ENCODE assay signal across 27 cellular contexts in genomic region chr6:121884056-121884455, GRCh38.
"Had no signal": no experiment of that assay in that cellular context is flagged by ENCODE, and none has a peak within 500 bp of the region (broad histone marks: within the 10 kb centered on the region; RNA-seq: fewer than 3 reads in every experiment).

No MANE protein-coding gene starts in this region.

- H3K27ac ChIP-seq: coronary artery, esophagus squamous epithelium, gastrocnemius medialis, parathyroid adenoma, tibial artery, WERI-Rb-1 had no signal

- H3K4me3 Mint-ChIP-seq: activated CD4-positive, alpha-beta T cell treated with anti-CD3 and anti-CD28 coated beads, Interleukin-2, amount 10 ng/mL, durations not matched to agents 7 days and 5 days; activated CD8-positive, alpha-beta memory T cell treated with anti-CD3 and anti-CD28 coated beads, Interleukin-2, amount 10 ng/mL, durations not matched to agents 7 days and 5 days; activated CD8-positive, alpha-beta T cell treated with anti-CD3 and anti-CD28 coated beads for 36 hours; activated naive CD8-positive, alpha-beta T cell treated with anti-CD3 and anti-CD28 coated beads, Interleukin-2, amount 50 U/mL, for 24 hours; activated T-helper 1 cell treated with anti-CD3 and anti-CD28 coated beads, Interleukin-12 subunit alpha, Interleukin-12 subunit beta, Interleukin-2, Interleukin-4 antibody, amounts not matched to agents 30 ng/mL and 10 ng/mL and 1 ng/mL, durations not matched to agents 14 hours and 24 hours and 36 hours; natural killer cell treated with Interleukin-12 subunit alpha and Interleukin-12 subunit beta and Interleukin-15 and Interleukin-18, amount 100 ng/mL, for 72 hours; stimulated activated effector memory CD8-positive, alpha-beta T cell treated with anti-CD3 and anti-CD28 coated beads, Interleukin-12 subunit alpha, Interleukin-12 subunit beta, amount 100 ng/mL, for 72 hours; stimulated activated naive CD8-positive, alpha-beta T cell treated with anti-CD3 and anti-CD28 coated beads, Interleukin-15, amount 100 ng/mL, for 72 hours had no signal

- DNase-seq: activated CD4-positive, alpha-beta T cell treated with anti-CD3 and anti-CD28 coated beads, Interleukin-2, amount 10 ng/mL, durations not matched to agents 7 days and 5 days; activated CD4-positive, CD25-positive, alpha-beta regulatory T cell treated with anti-CD3 and anti-CD28 coated beads, Interleukin-2, amount 50 U/mL, for 72 hours; activated CD8-positive, alpha-beta memory T cell treated with anti-CD3 and anti-CD28 coated beads, Interleukin-2, amount 10 ng/mL, durations not matched to agents 7 days and 5 days; activated CD8-positive, alpha-beta T cell treated with anti-CD3 and anti-CD28 coated beads for 36 hours; activated gamma-delta T cell; activated naive CD4-positive, alpha-beta T cell treated with anti-CD3 and anti-CD28 coated beads, Interleukin-2, amount 50 U/mL, for 16 hours; activated naive CD8-positive, alpha-beta T cell treated with anti-CD3 and anti-CD28 coated beads, Interleukin-2, amount 50 U/mL, for 24 hours; activated T-cell treated with anti-CD3 and anti-CD28 coated beads for 4 hours; anterior cingulate cortex; central memory CD4-positive, alpha-beta T cell; esophagus squamous epithelium; gastrocnemius medialis; head of caudate nucleus; hypothalamus; left ventricle myocardium superior; right cardiac atrium; stimulated activated CD4-positive, alpha-beta T cell treated with anti-CD3 and anti-CD28 coated beads, Interleukin-2, amount 100 ng/mL, for 24 hours; stimulated activated naive CD8-positive, alpha-beta T cell treated with anti-CD3 and anti-CD28 coated beads, Interleukin-15, amount 100 ng/mL, for 72 hours; tibial artery; WERI-Rb-1 had no signal

- H3K9ac ChIP-seq: parathyroid adenoma had no signal

- H3K4me1 ChIP-seq: gastrocnemius medialis, parathyroid adenoma had no signal

- H3K27me3 ChIP-seq: esophagus squamous epithelium, gastrocnemius medialis, tibial artery had no signal

- H3K36me3 ChIP-seq: esophagus squamous epithelium, gastrocnemius medialis, tibial artery, WERI-Rb-1 had no signal

- ATAC-seq: activated CD8-positive, alpha-beta memory T cell treated with anti-CD3 and anti-CD28 coated beads, Interleukin-2, amount 10 ng/mL, durations not matched to agents 7 days and 5 days; activated CD8-positive, alpha-beta T cell treated with anti-CD3 and anti-CD28 coated beads for 36 hours; activated naive CD8-positive, alpha-beta T cell treated with anti-CD3 and anti-CD28 coated beads, Interleukin-2, amount 50 U/mL, for 24 hours; gastrocnemius medialis; left ventricle myocardium superior; natural killer cell treated with Interleukin-12 subunit alpha and Interleukin-12 subunit beta and Interleukin-15 and Interleukin-18, amount 100 ng/mL, for 72 hours; right cardiac atrium; stimulated activated effector memory CD8-positive, alpha-beta T cell treated with anti-CD3 and anti-CD28 coated beads, Interleukin-12 subunit alpha, Interleukin-12 subunit beta, amount 100 ng/mL, for 72 hours; stimulated activated naive CD8-positive, alpha-beta T cell treated with anti-CD3 and anti-CD28 coated beads, Interleukin-15, amount 100 ng/mL, for 72 hours had no signal

- H3K4me3 ChIP-seq: coronary artery, esophagus squamous epithelium, gastrocnemius medialis, skin epidermis, tibial artery had no signal

- H3K9me3 ChIP-seq: esophagus squamous epithelium, gastrocnemius medialis, tibial artery had no signal

- H2AFZ ChIP-seq: parathyroid adenoma had no signal

- H3K4me1 Mint-ChIP-seq: activated CD4-positive, alpha-beta T cell treated with anti-CD3 and anti-CD28 coated beads, Interleukin-2, amount 10 ng/mL, durations not matched to agents 7 days and 5 days; activated CD8-positive, alpha-beta memory T cell treated with anti-CD3 and anti-CD28 coated beads, Interleukin-2, amount 10 ng/mL, durations not matched to agents 7 days and 5 days; activated naive CD8-positive, alpha-beta T cell treated with anti-CD3 and anti-CD28 coated beads, Interleukin-2, amount 50 U/mL, for 24 hours; stimulated activated effector memory CD8-positive, alpha-beta T cell treated with anti-CD3 and anti-CD28 coated beads, Interleukin-12 subunit alpha, Interleukin-12 subunit beta, amount 100 ng/mL, for 72 hours; stimulated activated naive CD8-positive, alpha-beta T cell treated with anti-CD3 and anti-CD28 coated beads, Interleukin-15, amount 100 ng/mL, for 72 hours had no signal

- H3K79me2 ChIP-seq: parathyroid adenoma had no signal

- H3K27me3 Mint-ChIP-seq: activated CD4-positive, alpha-beta T cell treated with anti-CD3 and anti-CD28 coated beads, Interleukin-2, amount 10 ng/mL, durations not matched to agents 7 days and 5 days; activated CD8-positive, alpha-beta memory T cell treated with anti-CD3 and anti-CD28 coated beads, Interleukin-2, amount 10 ng/mL, durations not matched to agents 7 days and 5 days; activated CD8-positive, alpha-beta T cell treated with anti-CD3 and anti-CD28 coated beads for 36 hours; activated naive CD8-positive, alpha-beta T cell treated with anti-CD3 and anti-CD28 coated beads, Interleukin-2, amount 50 U/mL, for 24 hours; natural killer cell treated with Interleukin-12 subunit alpha and Interleukin-12 subunit beta and Interleukin-15 and Interleukin-18, amount 100 ng/mL, for 72 hours; stimulated activated naive CD8-positive, alpha-beta T cell treated with anti-CD3 and anti-CD28 coated beads, Interleukin-15, amount 100 ng/mL, for 72 hours had no signal

- H3K36me3 Mint-ChIP-seq: activated CD8-positive, alpha-beta memory T cell treated with anti-CD3 and anti-CD28 coated beads, Interleukin-2, amount 10 ng/mL, durations not matched to agents 7 days and 5 days; natural killer cell treated with Interleukin-12 subunit alpha and Interleukin-12 subunit beta and Interleukin-15 and Interleukin-18, amount 100 ng/mL, for 72 hours; stimulated activated effector memory CD8-positive, alpha-beta T cell treated with anti-CD3 and anti-CD28 coated beads, Interleukin-12 subunit alpha, Interleukin-12 subunit beta, amount 100 ng/mL, for 72 hours had no signal

- H3K9me3 Mint-ChIP-seq: activated CD4-positive, alpha-beta T cell treated with anti-CD3 and anti-CD28 coated beads, Interleukin-2, amount 10 ng/mL, durations not matched to agents 7 days and 5 days; activated CD8-positive, alpha-beta T cell treated with anti-CD3 and anti-CD28 coated beads for 36 hours; activated naive CD8-positive, alpha-beta T cell treated with anti-CD3 and anti-CD28 coated beads, Interleukin-2, amount 50 U/mL, for 24 hours; activated T-helper 1 cell treated with anti-CD3 and anti-CD28 coated beads, Interleukin-12 subunit alpha, Interleukin-12 subunit beta, Interleukin-2, Interleukin-4 antibody, amounts not matched to agents 30 ng/mL and 10 ng/mL and 1 ng/mL, durations not matched to agents 14 hours and 24 hours and 36 hours; stimulated activated naive CD8-positive, alpha-beta T cell treated with anti-CD3 and anti-CD28 coated beads, Interleukin-15, amount 100 ng/mL, for 72 hours had no signal

- FAIRE-seq: islet of Langerhans had no signal

- H3K27ac Mint-ChIP-seq: activated CD4-positive, alpha-beta T cell treated with anti-CD3 and anti-CD28 coated beads, Interleukin-2, amount 10 ng/mL, durations not matched to agents 7 days and 5 days; activated CD8-positive, alpha-beta memory T cell treated with anti-CD3 and anti-CD28 coated beads, Interleukin-2, amount 10 ng/mL, durations not matched to agents 7 days and 5 days; activated CD8-positive, alpha-beta T cell treated with anti-CD3 and anti-CD28 coated beads for 36 hours; activated naive CD8-positive, alpha-beta T cell treated with anti-CD3 and anti-CD28 coated beads, Interleukin-2, amount 50 U/mL, for 24 hours; activated T-helper 1 cell treated with anti-CD3 and anti-CD28 coated beads, Interleukin-12 subunit alpha, Interleukin-12 subunit beta, Interleukin-2, Interleukin-4 antibody, amounts not matched to agents 30 ng/mL and 10 ng/mL and 1 ng/mL, durations not matched to agents 14 hours and 24 hours and 36 hours; natural killer cell treated with Interleukin-12 subunit alpha and Interleukin-12 subunit beta and Interleukin-15 and Interleukin-18, amount 100 ng/mL, for 72 hours; stimulated activated effector memory CD8-positive, alpha-beta T cell treated with anti-CD3 and anti-CD28 coated beads, Interleukin-12 subunit alpha, Interleukin-12 subunit beta, amount 100 ng/mL, for 72 hours; stimulated activated naive CD8-positive, alpha-beta T cell treated with anti-CD3 and anti-CD28 coated beads, Interleukin-15, amount 100 ng/mL, for 72 hours had no signal
